ENCODE assay signal across 11 cellular contexts in the genomic region with DNA sequence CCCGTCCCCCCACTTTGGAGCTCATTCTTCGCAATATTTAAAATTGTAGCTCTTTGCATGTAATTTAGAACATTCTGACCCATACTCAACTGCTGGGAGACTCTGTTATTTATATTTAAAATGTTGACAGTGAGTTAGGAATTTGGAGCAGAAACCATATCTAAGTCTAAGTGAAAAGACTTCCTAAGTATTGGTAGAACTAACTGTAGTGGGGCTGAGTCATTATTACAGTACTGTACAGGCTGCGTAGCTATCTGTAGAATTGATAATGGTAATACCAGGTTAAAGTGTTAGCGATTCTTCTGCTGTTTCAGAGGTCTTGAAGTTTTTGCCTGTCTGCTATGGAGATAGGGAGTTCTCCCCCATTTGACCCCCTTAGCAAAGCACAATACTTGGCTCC. TPM values are rescaled to one million over a fixed set of nuclear protein-coding genes. Genes with fewer than 3 reads are reported as not detected.
DNase-seq lines count a peak whose midpoint lies in the region; ATAC-seq and TF ChIP-seq lines count a peak whose summit lies in the region.
"Had no signal": no experiment of that assay in that cellular context is flagged by ENCODE, and none has a peak within 500 bp of the region (broad histone marks: within the 10 kb centered on the region; RNA-seq: fewer than 3 reads in every experiment).

No MANE protein-coding gene starts in this region.

- H3K4me3 Mint-ChIP-seq in activated T-helper 1 cell treated with anti-CD3 and anti-CD28 coated beads, Interleukin-12 subunit alpha, Interleukin-12 subunit beta, Interleukin-2, Interleukin-4 antibody, amounts not matched to agents 30 ng/mL and 10 ng/mL and 1 ng/mL, durations not matched to agents 14 hours and 24 hours and 36 hours, result peak overlapping the region; percentile 94

- H3K36me3 ChIP-seq in left ventricle myocardium inferior (no peaks in the 10 kb centered on the region), upper lobe of right lung (no peaks in the 10 kb centered on the region)

- no peak overlapping the region for H3K27ac Mint-ChIP-seq in activated T-helper 1 cell treated with anti-CD3 and anti-CD28 coated beads, Interleukin-12 subunit alpha, Interleukin-12 subunit beta, Interleukin-2, Interleukin-4 antibody, amounts not matched to agents 30 ng/mL and 10 ng/mL and 1 ng/mL, durations not matched to agents 14 hours and 24 hours and 36 hours

- H3K4me1 Mint-ChIP-seq in activated T-helper 1 cell treated with anti-CD3 and anti-CD28 coated beads, Interleukin-12 subunit alpha, Interleukin-12 subunit beta, Interleukin-2, Interleukin-4 antibody, amounts not matched to agents 30 ng/mL and 10 ng/mL and 1 ng/mL, durations not matched to agents 14 hours and 24 hours and 36 hours (ENCODE audit: low read depth), result peaks cover 77% of the 10 kb centered on the region

- peak overlapping the region; percentile 99 for H3K4me3 ChIP-seq in left ventricle myocardium inferior
- peak overlapping the region; percentile 94 for H3K4me3 ChIP-seq in upper lobe of right lung

- peaks cover 80% of the 10 kb centered on the region for H3K4me1 ChIP-seq in left ventricle myocardium inferior
- peaks cover 46% of the 10 kb centered on the region for H3K4me1 ChIP-seq in upper lobe of right lung

- H3K27ac ChIP-seq in left ventricle myocardium inferior (replicated peaks) (no peak overlapping the region), upper lobe of right lung (no peak overlapping the region)

- peaks cover 54% of the 10 kb centered on the region for H3K36me3 Mint-ChIP-seq in activated T-helper 1 cell treated with anti-CD3 and anti-CD28 coated beads, Interleukin-12 subunit alpha, Interleukin-12 subunit beta, Interleukin-2, Interleukin-4 antibody, amounts not matched to agents 30 ng/mL and 10 ng/mL and 1 ng/mL, durations not matched to agents 14 hours and 24 hours and 36 hours (ENCODE audit: low read depth)

- H3K9me3 Mint-ChIP-seq in activated T-helper 1 cell treated with anti-CD3 and anti-CD28 coated beads, Interleukin-12 subunit alpha, Interleukin-12 subunit beta, Interleukin-2, Interleukin-4 antibody, amounts not matched to agents 30 ng/mL and 10 ng/mL and 1 ng/mL, durations not matched to agents 14 hours and 24 hours and 36 hours, result no peaks in the 10 kb centered on the region

- no peaks in the 10 kb centered on the region for H3K27me3 Mint-ChIP-seq in activated T-helper 1 cell treated with anti-CD3 and anti-CD28 coated beads, Interleukin-12 subunit alpha, Interleukin-12 subunit beta, Interleukin-2, Interleukin-4 antibody, amounts not matched to agents 30 ng/mL and 10 ng/mL and 1 ng/mL, durations not matched to agents 14 hours and 24 hours and 36 hours (ENCODE audit: insufficient read depth)

- H3K27me3 ChIP-seq in left ventricle myocardium inferior (ENCODE audit: low read depth) (no peaks in the 10 kb centered on the region), upper lobe of right lung (no peaks in the 10 kb centered on the region)

- H3K9me3 ChIP-seq in left ventricle myocardium inferior (replicated peaks), result no peaks in the 10 kb centered on the region
- no peaks in the 10 kb centered on the region for H3K9me3 ChIP-seq in upper lobe of right lung

- TF ChIP-seq CTCF in left ventricle myocardium inferior (IDR thresholded peaks at IDR 0.05; ENCODE audit: borderline replicate concordance) (no peak), upper lobe of right lung (IDR thresholded peaks at IDR 0.05) (no peak)

- intact Hi-C loops in left ventricle myocardium inferior (cut with micrococcal nuclease) (no loop called here), cardiac septum (cut with DNase I) (no loop called here), upper lobe of right lung (cut with DNase I) (no loop called here)
- intact Hi-C loops in activated T-helper 1 cell treated with anti-CD3 and anti-CD28 coated beads, Interleukin-12 subunit alpha, Interleukin-12 subunit beta, Interleukin-2, Interleukin-4 antibody, amounts not matched to agents 30 ng/mL and 10 ng/mL and 1 ng/mL, durations not matched to agents 14 hours and 24 hours and 36 hours (cut with micrococcal nuclease), result no loop called here

- DNase-seq in left ventricle myocardium inferior, result no peak
- no peak for DNase-seq in cardiac septum (ENCODE audit: low spot score)
- no peak for DNase-seq in activated T-helper 1 cell treated with anti-CD3 and anti-CD28 coated beads, Interleukin-12 subunit alpha, Interleukin-12 subunit beta, Interleukin-2, Interleukin-4 antibody, amounts not matched to agents 30 ng/mL and 10 ng/mL and 1 ng/mL, durations not matched to agents 14 hours and 24 hours and 36 hours (ENCODE audit: low spot score)
- peak; percentile 42 for DNase-seq in hepatic stellate cell (ENCODE audit: low spot score)
- no peak for DNase-seq in upper lobe of right lung
- no peak for DNase-seq in NCI-H526 treated with DMSO at 0.1 percent for 48 hours (lab: John Stamatoyannopoulos, UW)
- DNase-seq in foreskin melanocyte, result no peak
- DNase-seq in NCI-H146 (lab: John Stamatoyannopoulos, UW), result no peak
- DNase-seq: activated effector memory CD4-positive, alpha-beta T cell treated with anti-CD3 and anti-CD28 coated beads, Interleukin-2, amount 50 U/mL, for 16 hours; C1 segment of cervical spinal cord; NCI-H510A had no signal

- ATAC-seq in upper lobe of right lung, result no peak

RNA-seq across cellular contexts. Expression of gene TOP1, which starts 3.6 kb away (rescaled TPM):
- 23.9 TPM for total RNA-seq in left ventricle myocardium inferior
- total RNA-seq in cardiac septum, result 23.5 TPM
- total RNA-seq in activated T-helper 1 cell treated with anti-CD3 and anti-CD28 coated beads, Interleukin-12 subunit alpha, Interleukin-12 subunit beta, Interleukin-2, Interleukin-4 antibody, amounts not matched to agents 30 ng/mL and 10 ng/mL and 1 ng/mL, durations not matched to agents 14 hours and 24 hours and 36 hours, result 120 and 123 TPM in 2 replicates
- 67.6 TPM for total RNA-seq in upper lobe of right lung
